1 cellular context compared by ENCODE assay signal in genomic region chr10:103499881-103500280, GRCh38.
TF ChIP-seq lines count a peak whose summit lies in the region.

No MANE protein-coding gene starts in this region.

TF ChIP-seq in K562, 482 proteins besides CTCF, POLR2A, EP300 and RAD21:
- no peak for TF ChIP-seq IRF2 (CRISPR knock-in tag; IDR thresholded peaks at IDR 0.05)
- TF ChIP-seq ADNP (tag; IDR thresholded peaks at IDR 0.05) = no peak
- TF ChIP-seq CAMTA2 (CRISPR knock-in tag; conservative IDR thresholded peaks at IDR 0.05) = no peak
- peak; percentile 50 for TF ChIP-seq EGR1 (conservative IDR thresholded peaks at IDR 0.05)
- TF ChIP-seq SMARCA4 (IDR thresholded peaks at IDR 0.05) = no peak
- no peak for TF ChIP-seq ZNF316 (IDR thresholded peaks at IDR 0.05)
- TF ChIP-seq RFX1 (IDR thresholded peaks at IDR 0.05) = peak; percentile 43
- TF ChIP-seq NFIX (CRISPR knock-in tag; IDR thresholded peaks at IDR 0.05; ENCODE audit: low read depth) = no peak
- no peak for TF ChIP-seq NKRF (IDR thresholded peaks at IDR 0.05; ENCODE audit: borderline replicate concordance)
- no peak for TF ChIP-seq CBX3 (IDR thresholded peaks at IDR 0.05; ENCODE audit: borderline replicate concordance in 1 of 2, low read length in 2 of 2)
- TF ChIP-seq WHSC1 (IDR thresholded peaks at IDR 0.05; ENCODE audit: low read length) = no peak
- TF ChIP-seq TCF3 (CRISPR knock-in tag; IDR thresholded peaks at IDR 0.05) = no peak
- no peak for TF ChIP-seq ETS2 (tag; IDR thresholded peaks at IDR 0.05; ENCODE audit: borderline replicate concordance, poor library complexity, severe bottlenecking)
- TF ChIP-seq POLR2B (IDR thresholded peaks at IDR 0.05; ENCODE audit: low read depth, partially characterized antibody) = no peak
- TF ChIP-seq RERE (CRISPR knock-in tag; IDR thresholded peaks at IDR 0.05; ENCODE audit: borderline replicate concordance) = no peak
- no peak for TF ChIP-seq TFE3 (CRISPR knock-in tag; IDR thresholded peaks at IDR 0.05)
